Comparison of ENCODE assay signal across 1 cellular context in the genomic region with DNA sequence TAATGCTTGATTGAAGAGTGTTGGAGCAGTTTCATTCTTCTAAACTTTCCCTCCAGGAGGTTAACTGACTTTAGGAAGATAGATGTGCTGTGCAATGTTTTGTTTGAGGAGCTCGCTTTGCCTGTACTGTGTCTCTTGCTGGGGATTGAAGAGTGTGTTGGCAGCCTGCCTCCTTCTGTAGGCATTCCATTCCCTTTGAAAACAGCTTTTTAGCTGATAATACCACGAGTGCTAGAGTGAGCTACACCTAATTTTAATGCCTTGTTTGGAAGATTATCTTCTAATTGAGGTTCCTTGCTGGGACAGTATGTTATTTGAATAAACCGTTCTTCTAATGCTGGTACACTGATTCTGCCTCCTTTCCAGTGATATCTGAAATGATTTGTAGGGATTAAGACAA.
TF ChIP-seq lines count a peak whose summit lies in the region.

No MANE protein-coding gene starts in this region.

TF ChIP-seq in IMR-90, 13 proteins besides CTCF, POLR2A, EP300 and RAD21 (continued from another document):
- TF ChIP-seq BHLHE40 (IDR thresholded peaks at IDR 0.05; ENCODE audit: low read depth, low read length) (no peak), MAZ (IDR thresholded peaks at IDR 0.05; ENCODE audit: borderline replicate concordance, low read depth, low read length) (no peak), CHD1 (IDR thresholded peaks at IDR 0.05; ENCODE audit: low read depth, low read length) (no peak), FOS (IDR thresholded peaks at IDR 0.05; ENCODE audit: low read depth, low read length) (no peak)
